9 cellular contexts compared by ENCODE assay signal in the genomic region with DNA sequence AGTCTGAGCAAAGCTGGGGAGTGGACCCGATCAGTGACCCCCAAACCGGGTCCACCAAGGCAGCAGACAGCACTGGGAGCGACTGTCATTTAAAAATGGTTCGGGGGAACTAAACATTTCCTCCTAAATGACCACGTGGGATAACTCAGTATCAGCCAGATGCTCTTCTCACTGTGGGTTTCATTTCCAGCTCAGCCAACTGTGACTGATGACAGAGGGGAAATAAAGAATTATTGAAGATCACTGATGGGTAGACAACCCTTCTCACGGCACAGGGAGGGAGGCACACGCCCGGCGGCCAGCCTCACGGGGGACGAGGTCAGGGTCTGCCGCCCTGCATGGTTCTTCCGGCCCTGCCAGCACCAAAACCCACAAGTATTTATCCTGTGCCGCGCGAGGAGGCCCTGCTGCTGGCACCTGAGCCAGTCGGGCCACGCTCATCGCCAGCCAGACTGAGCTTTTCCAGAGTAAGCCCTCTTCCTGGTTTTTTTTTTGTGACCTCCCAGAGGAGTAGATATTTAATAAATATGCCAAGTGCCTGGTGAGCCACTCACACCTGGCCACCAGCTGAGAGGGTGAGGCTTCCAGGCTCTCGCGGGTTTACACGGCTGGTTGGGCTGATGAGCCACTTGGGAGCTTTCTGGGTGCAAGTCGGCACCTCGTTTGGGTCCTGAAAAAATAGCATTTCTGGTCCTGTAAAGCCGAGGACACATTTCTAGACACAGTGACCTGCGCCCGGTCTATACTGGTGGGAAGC. TPM values are rescaled to one million over a fixed set of nuclear protein-coding genes. Genes with fewer than 3 reads are reported as not detected.
A peak's percentile ranks its signal among the peaks of the same experiment; 100 is the strongest.
DNase-seq lines count a peak whose midpoint lies in the region; ATAC-seq and TF ChIP-seq lines count a peak whose summit lies in the region.
"Had no signal": no experiment of that assay in that cellular context is flagged by ENCODE, and none has a peak within 500 bp of the region (broad histone marks: within the 10 kb centered on the region; RNA-seq: fewer than 3 reads in every experiment).

No MANE protein-coding gene starts in this region.

- ATAC-seq in GM21529 (IDR thresholded peaks at IDR 0.05; ENCODE audit: unreplicated experiment), result peak; percentile 44
- peak; percentile 63 for ATAC-seq in effector memory CD8-positive, alpha-beta T cell (replicated peaks)

- intact Hi-C loops in Calu3 (cut with micrococcal nuclease; ENCODE audit: unreplicated experiment), result no loop called here
- intact Hi-C loops in ascending aorta (cut with DNase I), result no loop called here

- H3K36me3 ChIP-seq in ascending aorta, result no peaks in the 10 kb centered on the region
- H3K36me3 ChIP-seq: cardiac muscle cell had no signal

- H3K4me3 Mint-ChIP-seq in effector memory CD8-positive, alpha-beta T cell, result peak overlapping the region in 1 of 2 donors; percentile 74
- H3K4me3 Mint-ChIP-seq in Calu3 (ENCODE audit: low read depth, unreplicated experiment), result no peak overlapping the region

- H3K27ac Mint-ChIP-seq in effector memory CD8-positive, alpha-beta T cell, result peak overlapping the region in 1 of 2 donors; percentile 62
- H3K27ac Mint-ChIP-seq in Calu3 (ENCODE audit: unreplicated experiment), result no peak overlapping the region

- H3K4me1 ChIP-seq in ascending aorta, result no peaks in the 10 kb centered on the region

- peak overlapping the region; percentile 9; the same call in 1 of the 2 replicates for H3K4me3 ChIP-seq in GM12864 (ENCODE audit: low read depth, low read length)
- no peak overlapping the region for H3K4me3 ChIP-seq in ascending aorta
- H3K4me3 ChIP-seq: cardiac muscle cell had no signal

- peaks cover 0 to 18% of the 10 kb centered on the region in 2 donors for H3K27me3 Mint-ChIP-seq in effector memory CD8-positive, alpha-beta T cell
- no peaks in the 10 kb centered on the region for H3K27me3 Mint-ChIP-seq in Calu3 (ENCODE audit: unreplicated experiment)

- H3K9me3 ChIP-seq in ascending aorta, result no peaks in the 10 kb centered on the region

- no peak overlapping the region for H3K27ac ChIP-seq in ascending aorta
- H3K27ac ChIP-seq: cardiac muscle cell had no signal

- DNase-seq in GM12864 (ENCODE audit: low read depth) (peak; percentile 35), NCI-H2029 treated with DMSO at 0.1 percent for 48 hours (lab: John Stamatoyannopoulos, UW) (peak; percentile 55), Calu3 (no peak), ascending aorta (ENCODE audit: low spot score in 2 of 2) (no peak), A172 (ENCODE audit: low spot score) (no peak)
- no peak for DNase-seq in effector memory CD8-positive, alpha-beta T cell
- DNase-seq in stimulated activated CD4-positive, alpha-beta T cell treated with anti-CD3 and anti-CD28 coated beads, Interleukin-4, amount 100 ng/mL, for 24 hours, result no peak

- CTCF ChIA-PET in Calu3 (lab: Charles Lee), result no interaction called here

- no TSS peak for BruUV-seq in Calu3 (replicated peaks; lab: Mats Ljungman, UMichigan)

- no peaks in the 10 kb centered on the region for H3K9me3 Mint-ChIP-seq in effector memory CD8-positive, alpha-beta T cell
- H3K9me3 Mint-ChIP-seq in Calu3 (ENCODE audit: low read depth, unreplicated experiment), result no peaks in the 10 kb centered on the region

- H3K36me3 Mint-ChIP-seq in effector memory CD8-positive, alpha-beta T cell (ENCODE audit: insufficient read depth), result peaks cover 3% of the 10 kb centered on the region
- H3K36me3 Mint-ChIP-seq in Calu3 (ENCODE audit: insufficient read depth, unreplicated experiment), result peaks cover 16% of the 10 kb centered on the region

- peaks cover 0 to 10% of the 10 kb centered on the region in 2 donors for H3K4me1 Mint-ChIP-seq in effector memory CD8-positive, alpha-beta T cell (ENCODE audit: low read depth in 2 of 2)
- peaks cover 16% of the 10 kb centered on the region for H3K4me1 Mint-ChIP-seq in Calu3 (ENCODE audit: low read depth, unreplicated experiment)

- H3K27me3 ChIP-seq in ascending aorta, result no peaks in the 10 kb centered on the region
- H3K27me3 ChIP-seq: cardiac muscle cell had no signal

- TF ChIP-seq CTCF in GM12864 (IDR thresholded peaks at IDR 0.05; ENCODE audit: low read depth, low read length, missing control alignments), result no peak
- TF ChIP-seq CTCF in Calu3 (IDR thresholded peaks at IDR 0.05; ENCODE audit: unreplicated experiment), result no peak
- no peak for TF ChIP-seq CTCF in ascending aorta (IDR thresholded peaks at IDR 0.05)

RNA-seq across cellular contexts. Expression of a gene that starts 6.2 kb away (rescaled TPM):
- total RNA-seq in Calu3 (2022), result 29.8 and 39.0 TPM in 2 replicates
- total RNA-seq in ascending aorta, result 21.6 TPM
- 57.4 and 67.1 TPM in 2 replicates for total RNA-seq in A172 (2014; rRNA removed; shearing (Covaris generic))

RNA-seq across cellular contexts. Expression of a gene that starts 54.8 kb away (rescaled TPM):
- total RNA-seq in Calu3 (2022) (6.7 TPM in 2 replicates), ascending aorta (0.96 TPM)
- 0.59 and 3.2 TPM in 2 replicates for total RNA-seq in A172 (2014; rRNA removed; shearing (Covaris generic))

Comparison
In these comparisons a context has a peak if more than half of its experiments do, and no peak if none do; other contexts are left out.
1. DNase-seq: peak in GM12864 (single experiment) and NCI-H2029 treated with DMSO at 0.1 percent for 48 hours (single experiment); none in effector memory CD8-positive, alpha-beta T cell (0 of 3), stimulated activated CD4-positive, alpha-beta T cell treated with anti-CD3 and anti-CD28 coated beads, Interleukin-4, amount 100 ng/mL, for 24 hours (single experiment), Calu3 (single experiment), ascending aorta (0 of 2) and A172 (single experiment).